ENCODE assay signal across 21 cellular contexts in the genomic region with DNA sequence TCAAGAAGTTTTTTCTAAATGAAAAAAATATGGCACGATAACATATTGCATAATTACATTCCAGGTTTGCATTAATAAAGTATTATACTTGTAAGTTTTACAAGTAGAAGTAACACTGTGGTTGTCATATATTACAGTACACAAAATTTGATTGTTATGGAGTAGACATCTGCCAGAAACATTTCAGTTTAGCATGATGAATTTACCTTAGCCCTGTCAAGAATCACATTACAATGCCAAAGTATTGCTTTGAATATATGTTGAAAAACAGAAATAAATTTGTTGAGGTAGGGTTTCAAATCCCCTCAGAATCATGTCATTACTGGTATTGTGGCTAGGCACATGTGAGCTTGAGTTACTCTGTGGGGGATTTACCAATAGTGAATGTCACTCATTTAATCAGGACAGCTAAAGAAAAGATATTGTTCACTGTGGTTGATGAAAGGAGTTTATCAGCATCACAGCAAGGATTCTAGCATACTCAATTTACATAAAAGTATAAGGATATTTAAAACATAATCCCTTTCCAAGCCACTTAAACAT.
"Had no signal": no experiment of that assay in that cellular context is flagged by ENCODE, and none has a peak within 500 bp of the region (broad histone marks: within the 10 kb centered on the region; RNA-seq: fewer than 3 reads in every experiment).

No MANE protein-coding gene starts in this region.

- H3K4me1 Mint-ChIP-seq: nephron progenitor cell had no signal

- H3K9me3 Mint-ChIP-seq: naive B cell, nephron progenitor cell had no signal

- DNase-seq: activated CD4-positive, alpha-beta T cell treated with anti-CD3 and anti-CD28 coated beads for 4 hours; activated CD4-positive, alpha-beta T cell treated with anti-CD3 and anti-CD28 coated beads, Interleukin-2, amount 50 U/mL, for 4 hours; activated naive CD4-positive, alpha-beta T cell; activated T-cell treated with anti-CD3 and anti-CD28 coated beads for 4 hours; activated T-cell treated with anti-CD3 and anti-CD28 coated beads, Interleukin-2, amount 50 U/mL, for 72 hours; anterior cingulate cortex; colonic mucosa; effector CD8-positive, alpha-beta T cell; esophagus squamous epithelium; left lung; naive B cell; nephron progenitor cell; ovary; retina; stimulated activated CD4-positive, alpha-beta T cell treated with anti-CD3 and anti-CD28 coated beads, Interleukin-12 subunit alpha, Interleukin-12 subunit beta, amount 100 ng/mL, for 4 hours; stimulated activated CD4-positive, alpha-beta T cell treated with anti-CD3 and anti-CD28 coated beads, Interleukin-4, amount 100 ng/mL, for 1 hour; tibial artery; upper lobe of right lung had no signal

- H3K27me3 Mint-ChIP-seq: activated naive CD8-positive, alpha-beta T cell; progenitor cell of endocrine pancreas had no signal

- H3K4me3 Mint-ChIP-seq: activated naive CD8-positive, alpha-beta T cell; activated T-cell treated with anti-CD3 and anti-CD28 coated beads, Interleukin-2, amount 50 U/mL, for 72 hours; naive B cell; nephron progenitor cell had no signal

- ATAC-seq: activated T-cell treated with anti-CD3 and anti-CD28 coated beads, Interleukin-2, amount 50 U/mL, for 72 hours; left lung; sciatic nerve; upper lobe of right lung had no signal

- H3K36me3 Mint-ChIP-seq: activated naive CD8-positive, alpha-beta T cell; naive B cell had no signal

- H3K27ac Mint-ChIP-seq: activated naive CD8-positive, alpha-beta T cell; activated T-cell treated with anti-CD3 and anti-CD28 coated beads, Interleukin-2, amount 50 U/mL, for 72 hours; naive B cell; nephron progenitor cell; progenitor cell of endocrine pancreas had no signal
